ENCODE assay signal across 8 cellular contexts in the genomic region with DNA sequence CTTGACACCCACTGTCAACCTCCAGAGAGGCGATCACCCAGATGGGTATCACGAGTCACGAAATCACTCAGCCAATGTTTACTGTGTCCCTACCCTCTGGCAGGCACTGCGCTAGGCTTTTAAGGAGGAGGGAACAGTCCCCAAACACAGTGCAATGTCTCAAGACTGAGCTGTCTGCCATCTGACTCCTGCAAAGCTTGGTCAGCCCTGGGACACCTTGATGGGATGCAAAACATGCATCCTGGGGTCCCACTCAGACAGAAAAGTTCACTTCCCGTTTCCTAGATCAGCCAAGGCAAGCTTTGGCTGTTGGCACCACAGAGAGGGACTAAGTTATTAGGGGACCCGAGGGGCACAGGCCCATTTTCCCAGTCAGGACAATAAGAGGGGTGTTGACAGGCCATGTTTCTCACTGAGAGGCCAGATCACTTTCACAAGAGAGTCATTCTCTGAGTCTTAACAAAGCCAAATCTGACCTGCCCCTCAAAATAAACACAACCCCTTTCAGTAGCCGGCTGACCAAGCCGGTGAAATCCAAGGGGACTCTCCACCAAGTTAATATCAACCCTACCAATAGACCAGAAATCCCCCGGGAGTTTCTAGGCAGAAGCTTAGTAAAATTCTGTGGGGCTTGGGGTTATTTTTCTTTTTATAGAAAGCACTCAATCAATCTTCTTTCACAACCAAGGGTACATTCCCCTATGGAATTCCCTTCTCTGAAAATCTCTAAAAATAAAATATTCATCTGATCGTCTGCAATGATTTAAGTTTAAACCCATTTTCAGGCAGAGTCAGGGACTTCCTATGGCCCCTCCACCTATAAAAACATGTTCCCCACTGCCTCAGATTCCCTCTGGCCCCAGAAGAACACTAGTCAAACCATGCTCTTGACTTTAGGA. TPM values are rescaled to one million over a fixed set of nuclear protein-coding genes. Genes with fewer than 3 reads are reported as not detected.
DNase-seq lines count a peak whose midpoint lies in the region; ATAC-seq lines count a peak whose summit lies in the region.

No MANE protein-coding gene starts in this region.

- CTCF ChIA-PET in activated CD8-positive, alpha-beta memory T cell treated with anti-CD3 and anti-CD28 coated beads, Interleukin-2, amount 10 ng/mL, durations not matched to agents 7 days and 5 days (lab: Charles Lee): interaction anchor here (0.9 to 1.4 kb wide), 3 partner anchors 132 to 220 kb away, joined by 3 read pairs; no protein-coding TSS in a partner anchor

- no peaks in the 10 kb centered on the region for H3K9me3 Mint-ChIP-seq in activated CD8-positive, alpha-beta memory T cell treated with anti-CD3 and anti-CD28 coated beads, Interleukin-2, amount 10 ng/mL, durations not matched to agents 7 days and 5 days (ENCODE audit: low read depth)
- no peaks in the 10 kb centered on the region for H3K9me3 Mint-ChIP-seq in activated T-helper 17 cell treated with anti-CD3 and anti-CD28 coated beads, Interleukin-2, amount 50 U/mL, for 72 hours

- H3K27me3 Mint-ChIP-seq in activated CD8-positive, alpha-beta memory T cell treated with anti-CD3 and anti-CD28 coated beads, Interleukin-2, amount 10 ng/mL, durations not matched to agents 7 days and 5 days: no peaks in the 10 kb centered on the region
- H3K27me3 Mint-ChIP-seq in activated T-helper 17 cell treated with anti-CD3 and anti-CD28 coated beads, Interleukin-2, amount 50 U/mL, for 72 hours: no peaks in the 10 kb centered on the region

- DNase-seq in activated CD8-positive, alpha-beta memory T cell treated with anti-CD3 and anti-CD28 coated beads, Interleukin-2, amount 10 ng/mL, durations not matched to agents 7 days and 5 days: no peak
- no peak for DNase-seq in activated CD8-positive, alpha-beta memory T cell treated with anti-CD3 and anti-CD28 coated beads for 24 hours
- peak; percentile 41 for DNase-seq in stimulated activated naive CD8-positive, alpha-beta T cell treated with anti-CD3 and anti-CD28 coated beads, Interleukin-15, Interleukin-2, amounts not matched to agents 100 U/mL and 50 U/mL, for 24 hours
- no peak for DNase-seq in head of caudate nucleus
- no peak for DNase-seq in NCI-H510A treated with DMSO at 0.1 percent for 48 hours (lab: John Stamatoyannopoulos, UW)

- intact Hi-C loops in head of caudate nucleus (cut with DNase I): no loop called here

- H3K4me3 Mint-ChIP-seq in activated CD8-positive, alpha-beta memory T cell treated with anti-CD3 and anti-CD28 coated beads, Interleukin-2, amount 10 ng/mL, durations not matched to agents 7 days and 5 days: peak overlapping the region; percentile 49
- peak overlapping the region; percentile 85 for H3K4me3 Mint-ChIP-seq in activated T-helper 17 cell treated with anti-CD3 and anti-CD28 coated beads, Interleukin-2, amount 50 U/mL, for 72 hours

- H3K36me3 Mint-ChIP-seq in activated CD8-positive, alpha-beta memory T cell treated with anti-CD3 and anti-CD28 coated beads, Interleukin-2, amount 10 ng/mL, durations not matched to agents 7 days and 5 days: peaks cover 46% of the 10 kb centered on the region
- peaks cover 91% of the 10 kb centered on the region for H3K36me3 Mint-ChIP-seq in activated T-helper 17 cell treated with anti-CD3 and anti-CD28 coated beads, Interleukin-2, amount 50 U/mL, for 72 hours (ENCODE audit: low read depth)

- peaks cover 78% of the 10 kb centered on the region for H3K4me1 Mint-ChIP-seq in activated CD8-positive, alpha-beta memory T cell treated with anti-CD3 and anti-CD28 coated beads, Interleukin-2, amount 10 ng/mL, durations not matched to agents 7 days and 5 days
- H3K4me1 Mint-ChIP-seq in activated T-helper 17 cell treated with anti-CD3 and anti-CD28 coated beads, Interleukin-2, amount 50 U/mL, for 72 hours: peaks cover 69% of the 10 kb centered on the region

- peak overlapping the region; percentile 86 for H3K27ac Mint-ChIP-seq in activated CD8-positive, alpha-beta memory T cell treated with anti-CD3 and anti-CD28 coated beads, Interleukin-2, amount 10 ng/mL, durations not matched to agents 7 days and 5 days
- peak overlapping the region; percentile 98 for H3K27ac Mint-ChIP-seq in activated T-helper 17 cell treated with anti-CD3 and anti-CD28 coated beads, Interleukin-2, amount 50 U/mL, for 72 hours

- no peak for ATAC-seq in activated CD8-positive, alpha-beta memory T cell treated with anti-CD3 and anti-CD28 coated beads, Interleukin-2, amount 10 ng/mL, durations not matched to agents 7 days and 5 days
- ATAC-seq in HG02798 (IDR thresholded peaks at IDR 0.05; ENCODE audit: poor library complexity, unreplicated experiment) (peak; percentile 21), GM18867 (IDR thresholded peaks at IDR 0.05; ENCODE audit: unreplicated experiment) (no peak)
- peak; percentile 23 for ATAC-seq in activated T-helper 17 cell treated with anti-CD3 and anti-CD28 coated beads, Interleukin-2, amount 50 U/mL, for 72 hours (replicated peaks)
- peak; percentile 44 for ATAC-seq in stimulated activated naive CD8-positive, alpha-beta T cell treated with anti-CD3 and anti-CD28 coated beads, Interleukin-15, Interleukin-2, amounts not matched to agents 100 U/mL and 50 U/mL, for 24 hours

RNA-seq across cellular contexts. Expression of gene RFTN1, which starts 3.5 kb away (rescaled TPM):
- 10 to 100 TPM; 78.0 to 96.7 TPM for total RNA-seq in activated CD8-positive, alpha-beta memory T cell treated with anti-CD3 and anti-CD28 coated beads, Interleukin-2, amount 10 ng/mL, durations not matched to agents 7 days and 5 days
- total RNA-seq in activated T-helper 17 cell treated with anti-CD3 and anti-CD28 coated beads, Interleukin-2, amount 50 U/mL, for 72 hours: 100 to 1,000 TPM; 112 to 139 TPM

Comparison
In these comparisons a context has a peak if more than half of its experiments do, and no peak if none do; other contexts are left out.
1. ATAC-seq: peak in HG02798 (single experiment), activated T-helper 17 cell treated with anti-CD3 and anti-CD28 coated beads, Interleukin-2, amount 50 U/mL, for 72 hours (single experiment) and stimulated activated naive CD8-positive, alpha-beta T cell treated with anti-CD3 and anti-CD28 coated beads, Interleukin-15, Interleukin-2, amounts not matched to agents 100 U/mL and 50 U/mL, for 24 hours (single experiment); none in activated CD8-positive, alpha-beta memory T cell treated with anti-CD3 and anti-CD28 coated beads, Interleukin-2, amount 10 ng/mL, durations not matched to agents 7 days and 5 days (single experiment) and GM18867 (single experiment).